ENCODE assay signal across 2 cellular contexts in the genomic region with DNA sequence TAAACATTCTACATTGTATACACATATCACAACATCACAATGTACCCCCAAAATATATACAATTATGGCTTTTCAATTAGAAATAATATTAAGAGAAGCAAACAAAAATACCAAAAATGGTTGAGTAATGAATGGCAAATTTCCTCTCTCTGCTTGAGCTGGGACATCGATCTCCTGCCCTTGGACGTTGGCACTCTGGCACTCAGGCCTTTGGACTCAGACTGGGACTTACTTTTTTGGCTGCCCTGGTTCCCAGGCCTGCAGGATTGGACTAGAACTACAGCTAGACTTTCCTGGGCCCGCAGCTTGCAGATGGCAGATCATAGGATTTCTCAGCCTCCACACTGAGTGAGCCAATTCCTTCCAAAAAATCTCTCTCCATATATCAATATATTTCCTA.
TF ChIP-seq lines count a peak whose summit lies in the region.

No MANE protein-coding gene starts in this region.

TF ChIP-seq in liver, 16 proteins besides CTCF, POLR2A, EP300 and RAD21:
- TF ChIP-seq TAF1 (conservative IDR thresholded peaks at IDR 0.05) = no peak
- peak; percentile 100 for TF ChIP-seq HNF4G (IDR thresholded peaks at IDR 0.05)
- TF ChIP-seq RXRA (IDR thresholded peaks at IDR 0.05) = peak; percentile 86 to 91
- TF ChIP-seq, protein P1, sequence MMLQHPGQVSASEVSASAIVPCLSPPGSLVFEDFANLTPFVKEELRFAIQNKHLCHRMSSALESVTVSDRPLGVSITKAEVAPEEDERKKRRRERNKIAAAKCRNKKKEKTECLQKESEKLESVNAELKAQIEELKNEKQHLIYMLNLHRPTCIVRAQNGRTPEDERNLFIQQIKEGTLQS (IDR thresholded peaks at IDR 0.05) = no peak
- TF ChIP-seq YY1 (IDR thresholded peaks at IDR 0.05) = peak; percentile 47
- peak; percentile 21 to 43 for TF ChIP-seq JUND (IDR thresholded peaks at IDR 0.05)
- no peak for TF ChIP-seq FOXA2 (IDR thresholded peaks at IDR 0.05)
- TF ChIP-seq GABPA (IDR thresholded peaks at IDR 0.05 in 1 of 2, conservative IDR thresholded peaks at IDR 0.05 in 1 of 2) = no peak
- TF ChIP-seq, protein P2, sequence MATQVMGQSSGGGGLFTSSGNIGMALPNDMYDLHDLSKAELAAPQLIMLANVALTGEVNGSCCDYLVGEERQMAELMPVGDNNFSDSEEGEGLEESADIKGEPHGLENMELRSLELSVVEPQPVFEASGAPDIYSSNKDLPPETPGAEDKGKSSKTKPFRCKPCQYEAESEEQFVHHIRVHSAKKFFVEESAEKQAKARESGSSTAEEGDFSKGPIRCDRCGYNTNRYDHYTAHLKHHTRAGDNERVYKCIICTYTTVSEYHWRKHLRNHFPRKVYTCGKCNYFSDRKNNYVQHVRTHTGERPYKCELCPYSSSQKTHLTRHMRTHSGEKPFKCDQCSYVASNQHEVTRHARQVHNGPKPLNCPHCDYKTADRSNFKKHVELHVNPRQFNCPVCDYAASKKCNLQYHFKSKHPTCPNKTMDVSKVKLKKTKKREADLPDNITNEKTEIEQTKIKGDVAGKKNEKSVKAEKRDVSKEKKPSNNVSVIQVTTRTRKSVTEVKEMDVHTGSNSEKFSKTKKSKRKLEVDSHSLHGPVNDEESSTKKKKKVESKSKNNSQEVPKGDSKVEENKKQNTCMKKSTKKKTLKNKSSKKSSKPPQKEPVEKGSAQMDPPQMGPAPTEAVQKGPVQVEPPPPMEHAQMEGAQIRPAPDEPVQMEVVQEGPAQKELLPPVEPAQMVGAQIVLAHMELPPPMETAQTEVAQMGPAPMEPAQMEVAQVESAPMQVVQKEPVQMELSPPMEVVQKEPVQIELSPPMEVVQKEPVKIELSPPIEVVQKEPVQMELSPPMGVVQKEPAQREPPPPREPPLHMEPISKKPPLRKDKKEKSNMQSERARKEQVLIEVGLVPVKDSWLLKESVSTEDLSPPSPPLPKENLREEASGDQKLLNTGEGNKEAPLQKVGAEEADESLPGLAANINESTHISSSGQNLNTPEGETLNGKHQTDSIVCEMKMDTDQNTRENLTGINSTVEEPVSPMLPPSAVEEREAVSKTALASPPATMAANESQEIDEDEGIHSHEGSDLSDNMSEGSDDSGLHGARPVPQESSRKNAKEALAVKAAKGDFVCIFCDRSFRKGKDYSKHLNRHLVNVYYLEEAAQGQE (IDR thresholded peaks at IDR 0.05) = no peak
- peak; percentile 100 for TF ChIP-seq HNF4A (conservative IDR thresholded peaks at IDR 0.05)
- TF ChIP-seq, protein P3, sequence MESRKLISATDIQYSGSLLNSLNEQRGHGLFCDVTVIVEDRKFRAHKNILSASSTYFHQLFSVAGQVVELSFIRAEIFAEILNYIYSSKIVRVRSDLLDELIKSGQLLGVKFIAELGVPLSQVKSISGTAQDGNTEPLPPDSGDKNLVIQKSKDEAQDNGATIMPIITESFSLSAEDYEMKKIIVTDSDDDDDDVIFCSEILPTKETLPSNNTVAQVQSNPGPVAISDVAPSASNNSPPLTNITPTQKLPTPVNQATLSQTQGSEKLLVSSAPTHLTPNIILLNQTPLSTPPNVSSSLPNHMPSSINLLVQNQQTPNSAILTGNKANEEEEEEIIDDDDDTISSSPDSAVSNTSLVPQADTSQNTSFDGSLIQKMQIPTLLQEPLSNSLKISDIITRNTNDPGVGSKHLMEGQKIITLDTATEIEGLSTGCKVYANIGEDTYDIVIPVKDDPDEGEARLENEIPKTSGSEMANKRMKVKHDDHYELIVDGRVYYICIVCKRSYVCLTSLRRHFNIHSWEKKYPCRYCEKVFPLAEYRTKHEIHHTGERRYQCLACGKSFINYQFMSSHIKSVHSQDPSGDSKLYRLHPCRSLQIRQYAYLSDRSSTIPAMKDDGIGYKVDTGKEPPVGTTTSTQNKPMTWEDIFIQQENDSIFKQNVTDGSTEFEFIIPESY (IDR thresholded peaks at IDR 0.05) = no peak
- TF ChIP-seq, protein P4, sequence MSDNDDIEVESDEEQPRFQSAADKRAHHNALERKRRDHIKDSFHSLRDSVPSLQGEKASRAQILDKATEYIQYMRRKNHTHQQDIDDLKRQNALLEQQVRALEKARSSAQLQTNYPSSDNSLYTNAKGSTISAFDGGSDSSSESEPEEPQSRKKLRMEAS (IDR thresholded peaks at IDR 0.05) = peak; percentile 49
- TF ChIP-seq FOXA1 (IDR thresholded peaks at IDR 0.05) = no peak
- TF ChIP-seq SP1 (IDR thresholded peaks at IDR 0.05) = peak; percentile 59
- TF ChIP-seq EGR1 (IDR thresholded peaks at IDR 0.05; ENCODE audit: low read depth in 2 of 2) = no peak
- peak; percentile 72 for TF ChIP-seq NR2F2 (IDR thresholded peaks at IDR 0.05)

TF ChIP-seq in HepG2, 621 proteins besides CTCF, POLR2A, EP300 and RAD21:
- TF ChIP-seq, protein P5, sequence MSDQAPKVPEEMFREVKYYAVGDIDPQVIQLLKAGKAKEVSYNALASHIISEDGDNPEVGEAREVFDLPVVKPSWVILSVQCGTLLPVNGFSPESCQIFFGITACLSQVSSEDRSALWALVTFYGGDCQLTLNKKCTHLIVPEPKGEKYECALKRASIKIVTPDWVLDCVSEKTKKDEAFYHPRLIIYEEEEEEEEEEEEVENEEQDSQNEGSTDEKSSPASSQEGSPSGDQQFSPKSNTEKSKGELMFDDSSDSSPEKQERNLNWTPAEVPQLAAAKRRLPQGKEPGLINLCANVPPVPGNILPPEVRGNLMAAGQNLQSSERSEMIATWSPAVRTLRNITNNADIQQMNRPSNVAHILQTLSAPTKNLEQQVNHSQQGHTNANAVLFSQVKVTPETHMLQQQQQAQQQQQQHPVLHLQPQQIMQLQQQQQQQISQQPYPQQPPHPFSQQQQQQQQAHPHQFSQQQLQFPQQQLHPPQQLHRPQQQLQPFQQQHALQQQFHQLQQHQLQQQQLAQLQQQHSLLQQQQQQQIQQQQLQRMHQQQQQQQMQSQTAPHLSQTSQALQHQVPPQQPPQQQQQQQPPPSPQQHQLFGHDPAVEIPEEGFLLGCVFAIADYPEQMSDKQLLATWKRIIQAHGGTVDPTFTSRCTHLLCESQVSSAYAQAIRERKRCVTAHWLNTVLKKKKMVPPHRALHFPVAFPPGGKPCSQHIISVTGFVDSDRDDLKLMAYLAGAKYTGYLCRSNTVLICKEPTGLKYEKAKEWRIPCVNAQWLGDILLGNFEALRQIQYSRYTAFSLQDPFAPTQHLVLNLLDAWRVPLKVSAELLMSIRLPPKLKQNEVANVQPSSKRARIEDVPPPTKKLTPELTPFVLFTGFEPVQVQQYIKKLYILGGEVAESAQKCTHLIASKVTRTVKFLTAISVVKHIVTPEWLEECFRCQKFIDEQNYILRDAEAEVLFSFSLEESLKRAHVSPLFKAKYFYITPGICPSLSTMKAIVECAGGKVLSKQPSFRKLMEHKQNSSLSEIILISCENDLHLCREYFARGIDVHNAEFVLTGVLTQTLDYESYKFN (CRISPR knock-in tag; conservative IDR thresholded peaks at IDR 0.05) = no peak
- TF ChIP-seq, protein P6, sequence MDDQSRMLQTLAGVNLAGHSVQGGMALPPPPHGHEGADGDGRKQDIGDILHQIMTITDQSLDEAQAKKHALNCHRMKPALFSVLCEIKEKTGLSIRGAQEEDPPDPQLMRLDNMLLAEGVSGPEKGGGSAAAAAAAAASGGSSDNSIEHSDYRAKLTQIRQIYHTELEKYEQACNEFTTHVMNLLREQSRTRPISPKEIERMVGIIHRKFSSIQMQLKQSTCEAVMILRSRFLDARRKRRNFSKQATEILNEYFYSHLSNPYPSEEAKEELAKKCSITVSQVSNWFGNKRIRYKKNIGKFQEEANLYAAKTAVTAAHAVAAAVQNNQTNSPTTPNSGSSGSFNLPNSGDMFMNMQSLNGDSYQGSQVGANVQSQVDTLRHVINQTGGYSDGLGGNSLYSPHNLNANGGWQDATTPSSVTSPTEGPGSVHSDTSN (CRISPR knock-in tag; IDR thresholded peaks at IDR 0.05; ENCODE audit: borderline replicate concordance) = no peak
- TF ChIP-seq ZNF44 (CRISPR knock-in tag; IDR thresholded peaks at IDR 0.05) = no peak
- TF ChIP-seq, protein P7, sequence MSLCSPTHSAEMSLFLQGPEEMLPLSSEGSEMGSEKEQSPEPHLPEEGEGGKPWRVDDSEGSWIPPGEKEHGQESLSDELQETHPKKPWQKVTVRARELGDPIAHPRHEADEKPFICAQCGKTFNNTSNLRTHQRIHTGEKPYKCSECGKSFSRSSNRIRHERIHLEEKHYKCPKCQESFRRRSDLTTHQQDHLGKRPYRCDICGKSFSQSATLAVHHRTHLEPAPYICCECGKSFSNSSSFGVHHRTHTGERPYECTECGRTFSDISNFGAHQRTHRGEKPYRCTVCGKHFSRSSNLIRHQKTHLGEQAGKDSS (CRISPR knock-in tag; IDR thresholded peaks at IDR 0.05; ENCODE audit: borderline replicate concordance, low read depth) = no peak
- TF ChIP-seq, protein P8, sequence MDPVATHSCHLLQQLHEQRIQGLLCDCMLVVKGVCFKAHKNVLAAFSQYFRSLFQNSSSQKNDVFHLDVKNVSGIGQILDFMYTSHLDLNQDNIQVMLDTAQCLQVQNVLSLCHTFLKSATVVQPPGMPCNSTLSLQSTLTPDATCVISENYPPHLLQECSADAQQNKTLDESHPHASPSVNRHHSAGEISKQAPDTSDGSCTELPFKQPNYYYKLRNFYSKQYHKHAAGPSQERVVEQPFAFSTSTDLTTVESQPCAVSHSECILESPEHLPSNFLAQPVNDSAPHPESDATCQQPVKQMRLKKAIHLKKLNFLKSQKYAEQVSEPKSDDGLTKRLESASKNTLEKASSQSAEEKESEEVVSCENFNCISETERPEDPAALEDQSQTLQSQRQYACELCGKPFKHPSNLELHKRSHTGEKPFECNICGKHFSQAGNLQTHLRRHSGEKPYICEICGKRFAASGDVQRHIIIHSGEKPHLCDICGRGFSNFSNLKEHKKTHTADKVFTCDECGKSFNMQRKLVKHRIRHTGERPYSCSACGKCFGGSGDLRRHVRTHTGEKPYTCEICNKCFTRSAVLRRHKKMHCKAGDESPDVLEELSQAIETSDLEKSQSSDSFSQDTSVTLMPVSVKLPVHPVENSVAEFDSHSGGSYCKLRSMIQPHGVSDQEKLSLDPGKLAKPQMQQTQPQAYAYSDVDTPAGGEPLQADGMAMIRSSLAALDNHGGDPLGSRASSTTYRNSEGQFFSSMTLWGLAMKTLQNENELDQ (CRISPR knock-in tag; IDR thresholded peaks at IDR 0.05; ENCODE audit: borderline replicate concordance) = no peak
- TF ChIP-seq, protein P9, sequence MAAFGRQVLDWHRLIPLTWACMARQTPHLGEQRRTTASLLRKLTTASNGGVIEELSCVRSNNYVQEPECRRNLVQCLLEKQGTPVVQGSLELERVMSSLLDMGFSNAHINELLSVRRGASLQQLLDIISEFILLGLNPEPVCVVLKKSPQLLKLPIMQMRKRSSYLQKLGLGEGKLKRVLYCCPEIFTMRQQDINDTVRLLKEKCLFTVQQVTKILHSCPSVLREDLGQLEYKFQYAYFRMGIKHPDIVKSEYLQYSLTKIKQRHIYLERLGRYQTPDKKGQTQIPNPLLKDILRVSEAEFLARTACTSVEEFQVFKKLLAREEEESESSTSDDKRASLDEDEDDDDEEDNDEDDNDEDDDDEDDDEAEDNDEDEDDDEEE (CRISPR knock-in tag; IDR thresholded peaks at IDR 0.05) = no peak
- no peak for TF ChIP-seq NR2C2 (CRISPR knock-in tag; IDR thresholded peaks at IDR 0.05; ENCODE audit: borderline replicate concordance)
- TF ChIP-seq, protein P2 (IDR thresholded peaks at IDR 0.05; ENCODE audit: borderline replicate concordance in 1 of 2, low read depth in 1 of 2, low read length in 2 of 2) = no peak
- TF ChIP-seq SMAD1 (CRISPR knock-in tag; IDR thresholded peaks at IDR 0.05; ENCODE audit: borderline replicate concordance, low read depth) = no peak
- no peak for TF ChIP-seq HNF4G (IDR thresholded peaks at IDR 0.05; ENCODE audit: borderline replicate concordance, low read depth, low read length)
- TF ChIP-seq HNF4G (CRISPR knock-in tag; IDR thresholded peaks at IDR 0.05; ENCODE audit: borderline replicate concordance, low read depth) = no peak
- no peak for TF ChIP-seq NFKBIZ (CRISPR knock-in tag; IDR thresholded peaks at IDR 0.05)
- TF ChIP-seq SYNCRIP (IDR thresholded peaks at IDR 0.05; ENCODE audit: insufficient read depth, low read depth, low read length) = no peak
- no peak for TF ChIP-seq SCMH1 (CRISPR knock-in tag; IDR thresholded peaks at IDR 0.05; ENCODE audit: borderline replicate concordance)
- TF ChIP-seq TBP (CRISPR knock-in tag; IDR thresholded peaks at IDR 0.05) = no peak
TF ChIP-seq in HepG2: peak in this region for 0.
